8 cellular contexts compared by ENCODE assay signal in genomic region chr1:109493805-109494539, GRCh38. TPM values are rescaled to one million over a fixed set of nuclear protein-coding genes. Genes with fewer than 3 reads are reported as not detected.
DNase-seq lines count a peak whose midpoint lies in the region; ATAC-seq and TF ChIP-seq lines count a peak whose summit lies in the region.

TSS of gene CYB561D1 (plus strand) at chr1:109494094. CDS start at chr1:109494140, 46 bp downstream.

- H3K4me1 ChIP-seq in BE2C: no peaks in the 10 kb centered on the region; the same call in none of the 2 replicates
- H3K4me1 ChIP-seq in colonic mucosa: peaks cover 8% of the 10 kb centered on the region
- H3K4me1 ChIP-seq in left lung: peaks cover 5 to 45% of the 10 kb centered on the region in 2 donors

- DNase-seq in BE2C: peak; percentile 94
- DNase-seq in NCI-H460 (ENCODE audit: extremely low read depth, low read depth): peak; percentile 64
- peak; percentile 88 to 89 for DNase-seq in activated CD4-positive, alpha-beta T cell treated with anti-CD3 and anti-CD28 coated beads for 4 hours
- peak; percentile 88 for DNase-seq in colonic mucosa
- DNase-seq in left lung: peak; percentile 89 to 99
- peak; percentile 92 to 93 for DNase-seq in stimulated activated CD4-positive, alpha-beta T cell treated with anti-CD3 and anti-CD28 coated beads, Interleukin-2, amount 100 ng/mL, for 48 hours

- intact Hi-C loops in colonic mucosa (cut with DNase I): no loop called here
- intact Hi-C loops in left lung (cut with DNase I): loop anchor here in 1 of 2 donors (5.0 kb wide), 1 partner anchor 38 kb away; no protein-coding TSS in a partner anchor

- H3K36me3 ChIP-seq in BE2C (peaks cover 16% of the 10 kb centered on the region), colonic mucosa (peaks cover 5% of the 10 kb centered on the region), left lung (peaks cover 0 to 42% of the 10 kb centered on the region in 2 donors)

- H3K9me3 ChIP-seq in BE2C (no peaks in the 10 kb centered on the region), colonic mucosa (no peaks in the 10 kb centered on the region), left lung (no peaks in the 10 kb centered on the region)

- peak within 1 kb of the TSS; percentile 70 for H3K27ac ChIP-seq in colonic mucosa
- H3K27ac ChIP-seq in left lung: peak within 1 kb of the TSS; percentile 59 to 86

- peak; percentile 87 for ATAC-seq in HG03175 (IDR thresholded peaks at IDR 0.05; ENCODE audit: unreplicated experiment)
- ATAC-seq in left lung: peak; percentile 98

- peak within 1 kb of the TSS; percentile 72 to 73 for H3K9ac ChIP-seq in colonic mucosa (ENCODE audit: low read depth in 2 of 2, low read length in 2 of 2)

- H3K4me3 ChIP-seq in BE2C (ENCODE audit: low read depth, low read length) (peak within 1 kb of the TSS; percentile 81), colonic mucosa (peak within 1 kb of the TSS; percentile 62), left lung (peak within 1 kb of the TSS; percentile 96)

- peak; percentile 88 for TF ChIP-seq CTCF in BE2C (IDR thresholded peaks at IDR 0.05; ENCODE audit: low read depth, low read length)
- peak; percentile 90 for TF ChIP-seq CTCF in colonic mucosa (IDR thresholded peaks at IDR 0.05)
- TF ChIP-seq CTCF in left lung (IDR thresholded peaks at IDR 0.05): peak; percentile 97

- H3K27me3 ChIP-seq in BE2C (no peaks in the 10 kb centered on the region), colonic mucosa (no peaks in the 10 kb centered on the region), left lung (no peaks in the 10 kb centered on the region)

- in situ Hi-C loops in GM18951 (cut with MboI; ENCODE audit: low sequenced_read_pairs, unreplicated experiment): no loop called here

- peak; percentile 89 for TF ChIP-seq POLR2A in GM18951 (IDR thresholded peaks at IDR 0.05; ENCODE audit: extremely low read depth, insufficient read depth, insufficient read length)

RNA-seq across cellular contexts. Expression of gene CYB561D1, which starts in this region (rescaled TPM):
- polyA plus RNA-seq in BE2C (2012; ENCODE audit: insufficient read depth, insufficient read length, low read depth): 10.3 TPM
- 2.3 and 2.8 TPM in 2 replicates for total RNA-seq in NCI-H460 (2014; rRNA removed; shearing (Covaris generic))
- 4.7 and 5.1 TPM in 2 replicates for polyA plus RNA-seq in NCI-H460 (2014; cell fraction: nucleus; rRNA removed)
- total RNA-seq in colonic mucosa (10 to 100 TPM in 1 of 2 donors, 1 to 10 TPM in 1; 8.1 to 12.5 TPM), left lung (10 to 100 TPM; 11.3 to 14.9 TPM)

Comparison
In these comparisons a context has a peak if more than half of its experiments do, and no peak if none do; other contexts are left out.
1. Peak in every context shown above with its lines: DNase-seq, ATAC-seq, H3K4me3 ChIP-seq and H3K27ac ChIP-seq.